In genomic region chr13:109951491-109951890, GRCh38 we compare ENCODE assay signal across 7 cellular contexts.
"Had no signal": no experiment of that assay in that cellular context is flagged by ENCODE, and none has a peak within 500 bp of the region (broad histone marks: within the 10 kb centered on the region; RNA-seq: fewer than 3 reads in every experiment).

No MANE protein-coding gene starts in this region.

- H3K4me2 ChIP-seq: GM23338 had no signal

- H3K4me3 Mint-ChIP-seq: GM23338, H9 had no signal

- FAIRE-seq: H1, H54, HTR-8/SVneo had no signal

- DNase-seq: H9, HCEC 1CT, IMR-90 had no signal

- H3K27ac Mint-ChIP-seq: GM23338, H9 had no signal

- ATAC-seq: GM23338 had no signal

- H2AFZ ChIP-seq: GM23338 had no signal

- H3K9me3 Mint-ChIP-seq: GM23338 had no signal

- H3K4me3 ChIP-seq: GM23338 had no signal

- H3K4me1 Mint-ChIP-seq: GM23338, H9 had no signal
